Comparison of ENCODE assay signal across 1 cellular context in genomic region chr13:113118328-113119021, GRCh38.
TF ChIP-seq lines count a peak whose summit lies in the region.

No MANE protein-coding gene starts in this region.

TF ChIP-seq in H1, 55 proteins besides CTCF, POLR2A, EP300 and RAD21:
- no peak for TF ChIP-seq JUND (IDR thresholded peaks at IDR 0.05; ENCODE audit: low read length)
- no peak for TF ChIP-seq TEAD4 (IDR thresholded peaks at IDR 0.05; ENCODE audit: low read depth, low read length)
- no peak for TF ChIP-seq RXRA (IDR thresholded peaks at IDR 0.05; ENCODE audit: insufficient read depth, low read depth, low read length)
- no peak for TF ChIP-seq CBX5 (IDR thresholded peaks at IDR 0.05; ENCODE audit: low read depth, low read length)
- no peak for TF ChIP-seq HDAC6 (IDR thresholded peaks at IDR 0.05; ENCODE audit: low read depth, low read length)
- TF ChIP-seq BRCA1 (IDR thresholded peaks at IDR 0.05; ENCODE audit: low read depth, low read length) = no peak
- no peak for TF ChIP-seq CTBP2 (IDR thresholded peaks at IDR 0.05; ENCODE audit: borderline replicate concordance, insufficient read depth, insufficient read length, low read length)
- TF ChIP-seq SP4 (IDR thresholded peaks at IDR 0.05; ENCODE audit: low read length) = no peak
- TF ChIP-seq CREB1 (IDR thresholded peaks at IDR 0.05) = no peak
- no peak for TF ChIP-seq MAFK (IDR thresholded peaks at IDR 0.05; ENCODE audit: low read depth, low read length)
- TF ChIP-seq CHD7 (IDR thresholded peaks at IDR 0.05; ENCODE audit: insufficient replicate concordance, low read length) = no peak
- no peak for TF ChIP-seq RBBP5 (IDR thresholded peaks at IDR 0.05; ENCODE audit: borderline replicate concordance, low read depth, low read length)
- TF ChIP-seq TCF12 (IDR thresholded peaks at IDR 0.05; ENCODE audit: low read depth, low read length) = no peak
- no peak for TF ChIP-seq POU5F1 (IDR thresholded peaks at IDR 0.05; ENCODE audit: low read depth, low read length)
